ENCODE assay signal across 14 cellular contexts in the genomic region with DNA sequence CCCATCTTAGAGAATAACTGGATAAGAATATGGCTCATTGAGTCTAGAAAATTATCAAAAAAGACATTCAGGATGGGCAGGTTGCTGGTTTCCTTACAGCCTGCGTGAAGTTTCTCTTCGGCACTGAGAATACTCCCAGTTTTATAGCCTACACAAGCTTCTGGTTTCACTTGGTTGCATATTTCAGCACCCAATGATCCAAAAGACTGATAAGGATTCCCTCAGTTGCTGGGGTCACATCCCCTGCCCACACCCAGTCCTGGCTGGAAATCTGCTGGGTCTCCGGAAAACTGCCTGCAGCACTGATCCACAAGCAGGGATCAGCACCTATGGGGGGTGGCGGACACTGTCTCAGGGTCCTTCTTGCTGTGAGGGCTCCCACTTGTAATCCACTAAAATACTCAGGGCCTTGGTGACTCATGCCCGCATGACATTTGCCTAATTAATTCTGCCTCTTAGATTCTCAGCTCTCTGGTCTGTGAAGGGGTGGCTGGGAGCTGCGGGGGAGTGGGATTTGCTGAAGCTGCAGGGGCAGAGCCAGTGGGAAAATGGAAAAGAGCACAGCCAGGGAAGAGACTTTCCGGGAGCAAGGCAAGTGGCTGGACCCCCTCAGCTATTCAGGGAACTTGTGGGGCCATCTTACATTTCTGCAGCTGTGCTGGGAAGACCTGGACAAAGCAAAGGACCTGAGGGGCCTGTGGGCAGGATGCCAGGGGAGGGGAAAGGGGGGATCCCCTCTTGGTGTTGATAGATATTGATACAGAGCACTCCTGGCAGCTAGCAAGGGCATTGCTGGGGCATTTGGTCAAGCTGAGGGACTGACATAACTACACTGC.
DNase-seq lines count a peak whose midpoint lies in the region; FAIRE-seq and TF ChIP-seq lines count a peak whose summit lies in the region.
"Had no signal": no experiment of that assay in that cellular context is flagged by ENCODE, and none has a peak within 500 bp of the region (broad histone marks: within the 10 kb centered on the region; RNA-seq: fewer than 3 reads in every experiment).

No MANE protein-coding gene starts in this region.

- H3K4me1 Mint-ChIP-seq in activated CD4-positive, alpha-beta T cell treated with anti-CD3 and anti-CD28 coated beads, Interleukin-2, amount 10 ng/mL, durations not matched to agents 7 days and 5 days = no peaks in the 10 kb centered on the region

- H4K5ac ChIP-seq in H1 (ENCODE audit: insufficient read length, low read depth, low read length) (no peak overlapping the region), mesendoderm (ENCODE audit: low read length) (no peak overlapping the region)

- H3K4ac ChIP-seq in H1 (replicated peaks; ENCODE audit: insufficient read length, low read depth, low read length) = no peak overlapping the region
- no peak overlapping the region for H3K4ac ChIP-seq in mesendoderm (ENCODE audit: low read depth, low read length)

- H3K4me2 ChIP-seq in H1 (ENCODE audit: insufficient read depth in 1 of 2, low read depth in 2 of 2, low read length in 2 of 2) (no peak overlapping the region; a peak in 1 of 4 replicates), mesendoderm (ENCODE audit: low read length) (no peak overlapping the region)

- H3K56ac ChIP-seq in H1 (replicated peaks; ENCODE audit: insufficient read length, low read depth, low read length) = no peak overlapping the region
- no peak overlapping the region for H3K56ac ChIP-seq in mesendoderm (ENCODE audit: low read length)

- no peak overlapping the region for H3K23ac ChIP-seq in H1 (ENCODE audit: insufficient read length)
- no peak overlapping the region for H3K23ac ChIP-seq in mesendoderm (ENCODE audit: low read length)

- no peak overlapping the region for H2BK12ac ChIP-seq in H1 (ENCODE audit: low read depth, low read length)

- no peaks in the 10 kb centered on the region for H3K36me3 Mint-ChIP-seq in activated CD4-positive, alpha-beta T cell treated with anti-CD3 and anti-CD28 coated beads, Interleukin-2, amount 10 ng/mL, durations not matched to agents 7 days and 5 days (ENCODE audit: low read depth)

- no peaks in the 10 kb centered on the region for H3K36me3 ChIP-seq in H1 (ENCODE audit: control insufficient read depth in 2 of 4, insufficient read depth in 4 of 4, low read length in 3 of 4)
- no peaks in the 10 kb centered on the region for H3K36me3 ChIP-seq in mesendoderm (ENCODE audit: control insufficient read depth, insufficient read depth, low read length)
- H3K36me3 ChIP-seq in suprapubic skin = no peaks in the 10 kb centered on the region

- H4K8ac ChIP-seq in H1 (ENCODE audit: extremely low read depth, insufficient read depth, low read length) = peak overlapping the region; percentile 4; the same call in 1 of the 2 replicates
- H4K8ac ChIP-seq in mesendoderm (ENCODE audit: low read depth, low read length) = no peak overlapping the region

- no peak for TF ChIP-seq CTCF in H1 (IDR thresholded peaks at IDR 0.05; ENCODE audit: control extremely low read depth in 1 of 3, insufficient read depth in 1 of 3, low read depth in 1 of 3, low read length in 3 of 3)
- TF ChIP-seq CTCF in suprapubic skin (IDR thresholded peaks at IDR 0.05) = no peak

- WGBS in H1 (ENCODE audit: extremely low coverage in 1 of 2, insufficient coverage in 1 of 2, insufficient read length in 1 of 2, insufficient replicate concordance in 2 of 2, low coverage in 1 of 2, low lambda C conversion rate in 2 of 2, missing lambda C conversion rate in 1 of 2), 2 experiments = 79% methylated on average over 7 of the region's 7 CpGs; no CpG with 5 or more reads in 1 of the 2 experiments
- no CpG with 5 or more reads among the region's 7 CpGs for WGBS in mesendoderm (ENCODE audit: extremely low coverage, insufficient coverage, low lambda C conversion rate)
- 69% methylated on average over 7 of the region's 7 CpGs for WGBS in suprapubic skin

- H3K9me3 ChIP-seq in H1 (ENCODE audit: insufficient read depth in 2 of 2, low read depth in 1 of 2, low read length in 1 of 2) = no peaks in the 10 kb centered on the region
- no peaks in the 10 kb centered on the region for H3K9me3 ChIP-seq in suprapubic skin

- TF ChIP-seq POLR2A in H1 (IDR thresholded peaks at IDR 0.05; ENCODE audit: control extremely low read depth in 1 of 2, low read depth in 2 of 2, low read length in 2 of 2) (no peak), suprapubic skin (IDR thresholded peaks at IDR 0.05) (no peak)

- H3K4me3 ChIP-seq in H1 (ENCODE audit: extremely low read depth in 1 of 4, insufficient read depth in 2 of 4, low read depth in 3 of 4, low read length in 4 of 4) (no peak overlapping the region), mesendoderm (ENCODE audit: low read length) (no peak overlapping the region), suprapubic skin (no peak overlapping the region)

- no peaks in the 10 kb centered on the region for H3K27me3 Mint-ChIP-seq in activated CD4-positive, alpha-beta T cell treated with anti-CD3 and anti-CD28 coated beads, Interleukin-2, amount 10 ng/mL, durations not matched to agents 7 days and 5 days

- no peaks in the 10 kb centered on the region for H3K79me2 ChIP-seq in H1 (ENCODE audit: control insufficient read depth in 1 of 2, insufficient read depth in 2 of 2, low read length in 2 of 2)
- H3K79me2 ChIP-seq in mesendoderm (ENCODE audit: control insufficient read depth, insufficient read depth, low read length) = no peaks in the 10 kb centered on the region

- no peak for FAIRE-seq in H1 (lab: Jason Lieb, UNC)
- no peak for FAIRE-seq in HTR-8/SVneo (lab: Jason Lieb, UNC)

- H2BK120ac ChIP-seq in H1 (replicated peaks; ENCODE audit: low read depth, low read length) (no peak overlapping the region), mesendoderm (ENCODE audit: low read depth, low read length) (no peak overlapping the region)

- H2AFZ ChIP-seq in H1 (ENCODE audit: low read length) = peak overlapping the region; percentile 78; the same call in 1 of the 2 replicates

- no peaks in the 10 kb centered on the region for H4K20me1 ChIP-seq in H1 (replicated peaks in 1 of 2; ENCODE audit: control insufficient read depth in 1 of 2, insufficient read depth in 2 of 2, low read length in 2 of 2)

- H3K27me3 ChIP-seq in H1 (replicated peaks in 1 of 4; ENCODE audit: control insufficient read depth in 3 of 4, extremely low read depth in 1 of 4, insufficient read depth in 3 of 4, low read length in 3 of 4) (no peaks in the 10 kb centered on the region), mesendoderm (ENCODE audit: insufficient read depth, low read length, poor library complexity) (no peaks in the 10 kb centered on the region), suprapubic skin (peaks cover 6% of the 10 kb centered on the region)

- no peak for TF ChIP-seq RAD21 in H1 (IDR thresholded peaks at IDR 0.05 in 1 of 2, conservative IDR thresholded peaks at IDR 0.05 in 1 of 2; ENCODE audit: low read depth in 2 of 2, low read length in 2 of 2)

- POLR2A ChIA-PET in activated CD4-positive, alpha-beta T cell treated with anti-CD3 and anti-CD28 coated beads, Interleukin-2, amount 10 ng/mL, durations not matched to agents 7 days and 5 days (lab: Charles Lee) = no interaction called here
- POLR2A ChIA-PET in H1 (lab: Charles Lee; ENCODE audit: partially characterized antibody) = interaction anchor here (0.9 kb wide), 2 partner anchors 360 to 436 kb away, joined by 3 read pairs; partner anchors contain the start of gene CACNA1E

- H2AK5ac ChIP-seq in H1 (ENCODE audit: low read depth, low read length) (no peak overlapping the region), mesendoderm (ENCODE audit: low read length) (no peak overlapping the region)

- H2BK15ac ChIP-seq in H1 (ENCODE audit: low read length) (0 out of 2 replicates have a peak overlapping the region, but pooled peaks have one; percentile 77), mesendoderm (replicated peaks; ENCODE audit: low read depth) (no peak overlapping the region)

- H3K4me1 ChIP-seq in H1 (replicated peaks in 1 of 4; ENCODE audit: control insufficient read depth in 3 of 4, insufficient read depth in 4 of 4, low read length in 3 of 4) (peaks cover 0 to 3% (median 1%) of the 10 kb centered on the region in 4 experiments; a peak in 4 of 7 replicates), mesendoderm (ENCODE audit: control insufficient read depth, low read depth, low read length) (peaks cover 2% of the 10 kb centered on the region), suprapubic skin (no peaks in the 10 kb centered on the region)

- peak overlapping the region; percentile 41 for H3K27ac Mint-ChIP-seq in activated CD4-positive, alpha-beta T cell treated with anti-CD3 and anti-CD28 coated beads, Interleukin-2, amount 10 ng/mL, durations not matched to agents 7 days and 5 days

- CTCF ChIA-PET in activated CD4-positive, alpha-beta T cell treated with anti-CD3 and anti-CD28 coated beads, Interleukin-2, amount 10 ng/mL, durations not matched to agents 7 days and 5 days (lab: Charles Lee) = no interaction called here
- CTCF ChIA-PET in H1 (lab: Charles Lee; ENCODE audit: partially characterized antibody) = interaction anchor here (0.8 to 8.5 kb wide), 33 partner anchors 9 to 441 kb away, joined by 3 to 54 read pairs (median 4); partner anchors contain the start of gene CACNA1E

- H3K27ac ChIP-seq in H1 (ENCODE audit: low read depth, low read length) (no peak overlapping the region), mesendoderm (ENCODE audit: low read depth, low read length) (no peak overlapping the region), suprapubic skin (no peak overlapping the region)

- no peak overlapping the region for H3K4me3 Mint-ChIP-seq in activated CD4-positive, alpha-beta T cell treated with anti-CD3 and anti-CD28 coated beads, Interleukin-2, amount 10 ng/mL, durations not matched to agents 7 days and 5 days

- no peaks in the 10 kb centered on the region for H3K79me1 ChIP-seq in H1 (ENCODE audit: low read depth, low read length)
- H3K79me1 ChIP-seq in mesendoderm (ENCODE audit: low read length) = no peaks in the 10 kb centered on the region

- H4K91ac ChIP-seq in H1 (replicated peaks; ENCODE audit: insufficient read length, low read length) = no peak overlapping the region

- TF ChIP-seq EP300 in H1 (IDR thresholded peaks at IDR 0.05; ENCODE audit: borderline replicate concordance in 1 of 2, low read depth in 2 of 2, low read length in 2 of 2) (no peak), suprapubic skin (IDR thresholded peaks at IDR 0.05) (no peak)

- no peak overlapping the region for H3K14ac ChIP-seq in H1 (ENCODE audit: insufficient read length)

- H2BK20ac ChIP-seq in H1 (ENCODE audit: low read length) = no peak overlapping the region

- peak overlapping the region; percentile 78; the same call in 1 of the 2 replicates for H3K18ac ChIP-seq in H1 (ENCODE audit: extremely low read depth, low read length)
- no peak overlapping the region for H3K18ac ChIP-seq in mesendoderm (ENCODE audit: low read length)

- no peak for DNase-seq in activated CD4-positive, alpha-beta T cell treated with anti-CD3 and anti-CD28 coated beads, Interleukin-2, amount 10 ng/mL, durations not matched to agents 7 days and 5 days
- no peak for DNase-seq in activated CD4-positive, alpha-beta T cell treated with anti-CD3 and anti-CD28 coated beads for 1 hour
- peak in 1 of 2 experiments; percentile 49 for DNase-seq in H1 (ENCODE audit: low read depth in 1 of 2, low spot score in 2 of 2)
- peak; percentile 79 for DNase-seq in mesendoderm
- no peak for DNase-seq in HTR-8/SVneo (ENCODE audit: insufficient read length, low spot score)
- no peak for DNase-seq in suprapubic skin (ENCODE audit: low spot score in 2 of 2)
- DNase-seq in NOMO-1 (lab: John Stamatoyannopoulos, UW; ENCODE audit: unreplicated experiment in 2 of 2) = no peak
- no peak for DNase-seq in medulla oblongata (ENCODE audit: extremely low spot score)
- DNase-seq: 8988T, C1 segment of cervical spinal cord, COR-L47, NCI-H187 treated with DMSO at 0.1 percent for 48 hours, NCI-H2171, RPMI8226 had no signal

- H3K9me3 Mint-ChIP-seq in activated CD4-positive, alpha-beta T cell treated with anti-CD3 and anti-CD28 coated beads, Interleukin-2, amount 10 ng/mL, durations not matched to agents 7 days and 5 days = no peaks in the 10 kb centered on the region

- H3K23me2 ChIP-seq in H1 (ENCODE audit: low read depth, low read length) = no peaks in the 10 kb centered on the region

- H3K9ac ChIP-seq in H1 (replicated peaks in 1 of 4; ENCODE audit: extremely low read depth in 1 of 4, low read depth in 3 of 4, low read length in 3 of 4) (no peak overlapping the region; a peak in 1 of 7 replicates), mesendoderm (ENCODE audit: low read length) (no peak overlapping the region)

- H2BK5ac ChIP-seq in H1 (ENCODE audit: low read depth, low read length) = no peak overlapping the region
- no peak overlapping the region for H2BK5ac ChIP-seq in mesendoderm (ENCODE audit: low read length)
